In genomic region chr3:196219194-196219969, GRCh38 we compare ENCODE assay signal across 9 cellular contexts. TPM values are rescaled to one million over a fixed set of nuclear protein-coding genes. Genes with fewer than 3 reads are reported as not detected.
DNase-seq lines count a peak whose midpoint lies in the region; ATAC-seq and TF ChIP-seq lines count a peak whose summit lies in the region.
"Had no signal": no experiment of that assay in that cellular context is flagged by ENCODE, and none has a peak within 500 bp of the region (broad histone marks: within the 10 kb centered on the region; RNA-seq: fewer than 3 reads in every experiment).

No MANE protein-coding gene starts in this region.

- H3K4me1 ChIP-seq in lower lobe of right lung, result peaks cover 16% of the 10 kb centered on the region

- H3K36me3 ChIP-seq in H7 (replicated peaks; ENCODE audit: control insufficient read depth, insufficient read depth, low read length) (no peaks in the 10 kb centered on the region), lower lobe of right lung (no peaks in the 10 kb centered on the region)

- H3K27me3 ChIP-seq in H7 (ENCODE audit: control insufficient read depth, insufficient read depth, low read length) (no peaks in the 10 kb centered on the region), lower lobe of right lung (ENCODE audit: low read depth) (peaks cover 5% of the 10 kb centered on the region)

- H3K36me3 Mint-ChIP-seq in activated B cell treated with CpG ODN at 0.5 μM for 24 hours (ENCODE audit: low read depth), result no peaks in the 10 kb centered on the region
- H3K36me3 Mint-ChIP-seq in central memory CD8-positive, alpha-beta T cell (ENCODE audit: insufficient read depth), result peaks cover 2% of the 10 kb centered on the region

- ATAC-seq in activated B cell treated with CpG ODN at 0.5 μM for 24 hours (ENCODE audit: low read depth) (peak; percentile 85), lower lobe of right lung (peak; percentile 70 to 81), HG03025 (IDR thresholded peaks at IDR 0.05; ENCODE audit: low FRiP score, unreplicated experiment) (no peak)
- peak; percentile 95 for ATAC-seq in central memory CD8-positive, alpha-beta T cell (replicated peaks; ENCODE audit: extremely low read depth, poor library complexity, severe bottlenecking)

- H3K27me3 Mint-ChIP-seq in activated B cell treated with CpG ODN at 0.5 μM for 24 hours, result no peaks in the 10 kb centered on the region
- H3K27me3 Mint-ChIP-seq in central memory CD8-positive, alpha-beta T cell, result peaks cover 8% of the 10 kb centered on the region

- no peaks in the 10 kb centered on the region for H3K9me3 Mint-ChIP-seq in activated B cell treated with CpG ODN at 0.5 μM for 24 hours
- no peaks in the 10 kb centered on the region for H3K9me3 Mint-ChIP-seq in central memory CD8-positive, alpha-beta T cell

- H3K4me3 ChIP-seq in H7 (ENCODE audit: insufficient read depth, low read depth, low read length) (no peak overlapping the region), lower lobe of right lung (peak overlapping the region; percentile 40)

- peak overlapping the region; percentile 88 for H3K4me3 Mint-ChIP-seq in activated B cell treated with CpG ODN at 0.5 μM for 24 hours
- peak overlapping the region; percentile 70 for H3K4me3 Mint-ChIP-seq in central memory CD8-positive, alpha-beta T cell

- H3K9me3 ChIP-seq in lower lobe of right lung, result no peaks in the 10 kb centered on the region

- CTCF ChIA-PET in activated B cell treated with CpG ODN at 0.5 μM for 24 hours (lab: Charles Lee), result interaction anchor here (2.6 kb wide), 1 partner anchor 145 kb away, joined by 11 read pairs; no protein-coding TSS in a partner anchor

- peak overlapping the region; percentile 70 for H3K27ac Mint-ChIP-seq in activated B cell treated with CpG ODN at 0.5 μM for 24 hours
- peak overlapping the region; percentile 90 for H3K27ac Mint-ChIP-seq in central memory CD8-positive, alpha-beta T cell (ENCODE audit: low read depth)

- POLR2A ChIA-PET in activated B cell treated with CpG ODN at 0.5 μM for 24 hours (lab: Charles Lee), result interaction anchor here (1.0 kb wide), 1 partner anchor 13 kb away, joined by 3 read pairs; no protein-coding TSS in a partner anchor

- intact Hi-C loops in activated B cell treated with CpG ODN at 0.5 μM for 24 hours (cut with micrococcal nuclease) (no loop called here), lower lobe of right lung (cut with DNase I) (no loop called here)

- DNase-seq in DMS53 (lab: John Stamatoyannopoulos, UW) (peak; percentile 82), H7 (peak; percentile 45), NCI-H2081 treated with DMSO at 0.1 percent for 48 hours (lab: John Stamatoyannopoulos, UW) (peak; percentile 29), activated B cell treated with CpG ODN at 0.5 μM for 24 hours (no peak), lower lobe of right lung (peak; percentile 84)
- peak in 1 of 2 donors; percentile 53 for DNase-seq in central memory CD8-positive, alpha-beta T cell (ENCODE audit: low spot score in 2 of 2)
- DNase-seq in stimulated activated CD8-positive, alpha-beta memory T cell treated with anti-CD3 and anti-CD28 coated beads, Interleukin-12 subunit alpha, Interleukin-12 subunit beta, amount 100 ng/mL, for 1 hour (ENCODE audit: low read depth), result peak; percentile 43

- TF ChIP-seq CTCF in activated B cell treated with CpG ODN at 0.5 μM for 24 hours (IDR thresholded peaks at IDR 0.05), result no peak
- TF ChIP-seq CTCF in lower lobe of right lung (IDR thresholded peaks at IDR 0.05), result no peak

- peak overlapping the region; percentile 13 for H3K27ac ChIP-seq in lower lobe of right lung

- peaks cover 16% of the 10 kb centered on the region for H3K4me1 Mint-ChIP-seq in activated B cell treated with CpG ODN at 0.5 μM for 24 hours
- H3K4me1 Mint-ChIP-seq in central memory CD8-positive, alpha-beta T cell, result peaks cover 11% of the 10 kb centered on the region

RNA-seq across cellular contexts. Expression of gene SLC51A, which starts 3.0 kb away (rescaled TPM):
- 0.24 and 0.30 TPM in 2 replicates for total RNA-seq in H7 (2014; rRNA removed; shearing (Covaris generic))
- total RNA-seq in activated B cell treated with CpG ODN at 0.5 μM for 24 hours (not detected in 2 replicates), lower lobe of right lung (1.3 TPM)
- total RNA-seq: NCI-H460 had no signal

RNA-seq across cellular contexts. Expression of gene ZDHHC19, which starts 8.2 kb away (rescaled TPM):
- 1.8 TPM in 1 of 2 replicates, not detected in the other for total RNA-seq in H7 (2014; rRNA removed; shearing (Covaris generic))
- 0.31 TPM in 1 of 2 replicates, not detected in the other for total RNA-seq in activated B cell treated with CpG ODN at 0.5 μM for 24 hours
- 1.0 TPM for total RNA-seq in lower lobe of right lung
- total RNA-seq: NCI-H460 had no signal
